Comparison of ENCODE assay signal across 10 cellular contexts in the genomic region with DNA sequence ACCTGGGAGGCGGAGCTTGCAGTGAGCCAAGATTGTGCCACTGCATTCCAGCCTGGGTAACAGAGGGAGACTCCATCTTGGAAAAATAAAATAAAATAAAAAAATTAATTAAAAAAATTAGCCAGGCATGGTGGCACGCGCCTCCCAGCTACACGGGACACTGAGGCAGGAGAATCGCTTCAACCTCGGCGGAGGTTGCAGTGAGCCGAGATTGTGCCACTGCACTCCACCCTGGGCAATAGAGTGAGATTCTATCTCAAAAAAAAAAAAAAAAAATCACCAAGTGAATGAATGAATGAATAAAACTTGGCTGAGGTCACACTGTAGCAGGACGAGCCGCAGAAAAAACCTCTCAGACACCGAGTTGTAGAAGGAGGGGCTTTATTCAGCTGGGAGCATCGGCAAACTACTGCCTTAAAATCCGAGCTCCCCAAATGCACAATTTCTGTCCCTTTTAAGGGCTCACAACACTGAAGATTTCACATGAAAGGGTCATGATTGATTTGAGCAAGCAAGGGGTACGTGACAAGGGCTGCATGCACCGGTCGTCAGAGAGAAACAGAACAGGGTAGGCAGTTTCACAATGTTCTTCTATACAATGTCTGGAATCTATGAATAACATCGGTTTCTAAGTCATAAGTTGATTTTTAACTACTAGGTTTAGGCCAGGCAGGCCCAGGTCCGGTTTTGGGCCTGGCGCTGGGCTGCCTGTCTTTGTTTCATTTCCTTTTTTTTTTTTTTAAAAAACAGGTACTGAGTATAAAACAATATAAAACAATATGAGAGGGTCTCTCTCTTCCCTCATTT. TPM values are rescaled to one million over a fixed set of nuclear protein-coding genes. Genes with fewer than 3 reads are reported as not detected.
DNase-seq lines count a peak whose midpoint lies in the region; ATAC-seq, FAIRE-seq and TF ChIP-seq lines count a peak whose summit lies in the region.
"Not testable (repeated sequence)": the region's sequence is repeated elsewhere in the genome, so short reads cannot be mapped to it uniquely, and the experiment has no call there.
"Had no signal": no experiment of that assay in that cellular context is flagged by ENCODE, and none has a peak within 500 bp of the region (broad histone marks: within the 10 kb centered on the region; RNA-seq: fewer than 3 reads in every experiment).

No MANE protein-coding gene starts in this region.

- POLR2A ChIA-PET in A549 (lab: Yijun Ruan, JAX), result not testable (repeated sequence)
- POLR2A ChIA-PET in HepG2 (lab: Yijun Ruan, JAX), result interaction anchor here (1.1 kb wide), 1 partner anchor 15 kb away, joined by 3 read pairs; no protein-coding TSS in a partner anchor

- in situ Hi-C loops in HepG2 (cut with HindIII; ENCODE audit: extremely low pct_ligation_motif_present, low pct_unique_long_range_greater_than_20kb), result loop anchor here (25.0 kb wide), 1 partner anchor 349 kb away; a partner anchor contains a TSS

- H3K9ac ChIP-seq in HepG2 (ENCODE audit: insufficient read depth, low read depth, low read length), result peak overlapping the region; percentile 39

- not testable (repeated sequence) for TF ChIP-seq RAD21 in A549 (conservative IDR thresholded peaks at IDR 0.05 in 1 of 2, IDR thresholded peaks at IDR 0.05 in 1 of 2); HepG2 (CRISPR knock-in tag; IDR thresholded peaks at IDR 0.05)

- H3K36me3 Mint-ChIP-seq in chondrocyte (ENCODE audit: low read depth), result not testable (repeated sequence)

- H3K27me3 ChIP-seq in HepG2 (ENCODE audit: control insufficient read depth in 1 of 2, insufficient read depth in 2 of 2, low read length in 2 of 2), result not testable (repeated sequence)

- BruUV-seq in HepG2 (replicated peaks; lab: Mats Ljungman, UMichigan), result not testable (repeated sequence)

- intact Hi-C loops in HepG2 (cut with micrococcal nuclease; ENCODE audit: unreplicated experiment), result not testable (repeated sequence)

- not testable (repeated sequence) for ATAC-seq in A549, HepG2
- ATAC-seq in GM21423 (IDR thresholded peaks at IDR 0.05; ENCODE audit: unreplicated experiment), result peak; percentile 44

- not testable (repeated sequence) for TF ChIP-seq POLR2A in A549 (IDR thresholded peaks at IDR 0.05; ENCODE audit: low read length)
- 0 out of 4 replicates have a peak, but pooled peaks of 1 of the 2 experiments have one; percentile 28 for TF ChIP-seq POLR2A in HepG2 (IDR thresholded peaks at IDR 0.05; ENCODE audit: insufficient read depth in 1 of 2, low read depth in 2 of 2, low read length in 2 of 2)

- not testable (repeated sequence) for TF ChIP-seq CTCF in A549 (IDR thresholded peaks at IDR 0.05); GM12865 (IDR thresholded peaks at IDR 0.05; ENCODE audit: insufficient read depth, low read depth, low read length, missing control alignments); chondrocyte (IDR thresholded peaks at IDR 0.05); HepG2 (CRISPR knock-in tag; IDR thresholded peaks at IDR 0.05)

- H3K27me3 Mint-ChIP-seq in chondrocyte (ENCODE audit: low read depth), result not testable (repeated sequence)

- peak overlapping the region; percentile 46 for H3K4me2 ChIP-seq in A549
- peak overlapping the region; percentile 62 for H3K4me2 ChIP-seq in HepG2 (ENCODE audit: low read depth, low read length)

- not testable (repeated sequence) for H3K4me1 Mint-ChIP-seq in chondrocyte (ENCODE audit: low read depth)

- not testable (repeated sequence) for H3K4me3 Mint-ChIP-seq in chondrocyte (ENCODE audit: unreplicated experiment)

- H3K9me3 Mint-ChIP-seq in chondrocyte (ENCODE audit: low read depth), result not testable (repeated sequence)

- not testable (repeated sequence) for TF ChIP-seq EP300 in A549 (IDR thresholded peaks at IDR 0.05); HepG2 (IDR thresholded peaks at IDR 0.05; ENCODE audit: low read depth in 2 of 2, low read length in 2 of 2); HepG2 (CRISPR knock-in tag; IDR thresholded peaks at IDR 0.05; ENCODE audit: borderline replicate concordance)

- CTCF ChIA-PET in A549 (lab: Yijun Ruan, JAX), result interaction anchor here (0.6 to 2.2 kb wide), 3 partner anchors 16 to 496 kb away, joined by 3 to 5 read pairs (median 3); no protein-coding TSS in a partner anchor
- CTCF ChIA-PET in HepG2 (lab: Yijun Ruan, JAX; ENCODE audit: low intra/inter-chr PET ratio, low total read pairs), result not testable (repeated sequence)

- FAIRE-seq in A549 (lab: Jason Lieb, UNC); HepG2 (lab: Jason Lieb, UNC): not testable (repeated sequence)
- peak; percentile 90 for FAIRE-seq in RCC 7860 (lab: Jason Lieb, UNC)

- peak overlapping the region; percentile 41 for H3K27ac Mint-ChIP-seq in chondrocyte (ENCODE audit: unreplicated experiment)

- H3K79me2 ChIP-seq in HepG2 (ENCODE audit: insufficient read depth, low read length), result not testable (repeated sequence)

- H3K4me3 ChIP-seq in A549; GM12865 (ENCODE audit: low read depth, low read length): not testable (repeated sequence)
- H3K4me3 ChIP-seq in HepG2 (replicated peaks in 1 of 3; ENCODE audit: insufficient read depth in 1 of 3, low read depth in 2 of 3, low read length in 3 of 3), result peak overlapping the region in 2 of 3 experiments; percentile 25 to 37; a peak in 4 of 6 replicates

- H3K36me3 ChIP-seq in HepG2 (replicated peaks in 1 of 2; ENCODE audit: control insufficient read depth in 1 of 2, insufficient read depth in 2 of 2, low read length in 2 of 2), result not testable (repeated sequence)

- H2AFZ ChIP-seq in HepG2 (ENCODE audit: low read length), result not testable (repeated sequence)

- peak overlapping the region; percentile 45 to 78 for H3K27ac ChIP-seq in A549
- H3K27ac ChIP-seq in HepG2 (ENCODE audit: extremely low read length, insufficient read depth, low read length), result peak overlapping the region; percentile 73

- DNase-seq in A549 (ENCODE audit: low read depth in 1 of 2, low spot score in 1 of 2); chondrocyte (ENCODE audit: low spot score): not testable (repeated sequence)
- peak; percentile 57 for DNase-seq in GM12865 (ENCODE audit: low read depth)
- DNase-seq in NOMO-1 treated with DMSO at 0.1 percent for 48 hours (lab: John Stamatoyannopoulos, UW; ENCODE audit: unreplicated experiment), result peak; percentile 20
- peak; percentile 82 for DNase-seq in RCC 7860 (ENCODE audit: low spot score)
- peak; percentile 65 for DNase-seq in HepG2 (ENCODE audit: low spot score)
- peak; percentile 83 for DNase-seq in renal cortical epithelial cell (ENCODE audit: low read depth)

- H3K9me3 ChIP-seq in A549; HepG2 (ENCODE audit: low read length): not testable (repeated sequence)

- H3K4me1 ChIP-seq in A549, result peaks cover 16% of the 10 kb centered on the region; the same call in 2 of the 3 replicates
- H3K4me1 ChIP-seq in HepG2 (ENCODE audit: insufficient read depth, low read length), result peaks cover 78% of the 10 kb centered on the region

- WGBS in A549 (ENCODE audit: missing lambda C conversion rate), result 77% methylated on average over 19 of the region's 19 CpGs
- 38% methylated on average over 19 of the region's 19 CpGs for WGBS in HepG2 (ENCODE audit: low lambda C conversion rate)

- H4K20me1 ChIP-seq in HepG2 (ENCODE audit: insufficient read depth, low read length), result not testable (repeated sequence)

RNA-seq across cellular contexts. Expression of a gene that starts 5.3 kb away (rescaled TPM):
- polyA plus RNA-seq in A549 (2011; rRNA removed), result 0.81 and 0.85 TPM in 2 replicates
- 0.99 and 2.0 TPM in 2 replicates for polyA plus RNA-seq in A549 (2012; cell fraction: cytosol; rRNA removed)
- polyA plus RNA-seq in A549 (2012; cell fraction: nucleus; rRNA removed), result 0.61 and 0.98 TPM in 2 replicates
- 1.8 to 2.3 TPM (median 2.0 TPM) in 3 replicates for polyA plus RNA-seq in A549 (2017; fragmentation: RNase III; extraction: RNeasy Plus Mini Kit Qiagen cat#74134 plus additional on column Dnase treatment)
- polyA minus RNA-seq in A549 (2011; rRNA and poly(A)+ RNA removed), result 1.0 and 1.5 TPM in 2 replicates
- 1.3 to 2.6 TPM (median 2.3 TPM) in 3 replicates for total RNA-seq in chondrocyte
- 10.3 and 10.4 TPM in 2 replicates for total RNA-seq in HepG2 (2016; rRNA removed; fragmentation: Illumina TruSeq; extraction: Trizol)
- total RNA-seq in HepG2 (2016; cell fraction: cytosol; rRNA removed; fragmentation: Illumina TruSeq; extraction: Trizol; ENCODE audit: low read depth), result 2.2 and 3.5 TPM in 2 replicates
- total RNA-seq in HepG2 (2016; cell fraction: insoluble cytoplasmic fraction; rRNA removed; fragmentation: Illumina TruSeq; extraction: Trizol), result 10.9 and 11.3 TPM in 2 replicates
- total RNA-seq in HepG2 (2016; cell fraction: membrane; rRNA removed; fragmentation: Illumina TruSeq; extraction: Trizol), result 8.9 and 9.7 TPM in 2 replicates
- total RNA-seq in HepG2 (2016; cell fraction: nucleus; rRNA removed; fragmentation: Illumina TruSeq; extraction: Trizol), result 4.5 and 6.4 TPM in 2 replicates
- polyA plus RNA-seq in HepG2 (2011; rRNA removed), result 166 and 170 TPM in 2 replicates
- 190 and 230 TPM in 2 replicates for polyA plus RNA-seq in HepG2 (2011; cell fraction: cytosol; rRNA removed)
- 40.5 and 59.0 TPM in 2 replicates for polyA plus RNA-seq in HepG2 (2011; cell fraction: nucleus; rRNA removed)
- 39.3 and 44.1 TPM in 2 replicates for polyA plus RNA-seq in HepG2 (2012)
- polyA plus RNA-seq in HepG2 (2016; cell fraction: cytosol; fragmentation: Illumina TruSeq; extraction: Trizol; ENCODE audit: low read depth), result 3.5 and 4.2 TPM in 2 replicates
- polyA plus RNA-seq in HepG2 (2016; cell fraction: insoluble cytoplasmic fraction; fragmentation: Illumina TruSeq; extraction: Trizol; ENCODE audit: low read depth), result 10.3 and 11.6 TPM in 2 replicates
- 7.3 and 8.0 TPM in 2 replicates for polyA plus RNA-seq in HepG2 (2016; cell fraction: membrane; fragmentation: Illumina TruSeq; extraction: Trizol; ENCODE audit: low read depth)
- polyA plus RNA-seq in HepG2 (2016; cell fraction: nucleus; fragmentation: Illumina TruSeq; extraction: Trizol; ENCODE audit: insufficient read depth, low read depth), result 9.3 and 9.9 TPM in 2 replicates
- polyA minus RNA-seq in HepG2 (2011; rRNA and poly(A)+ RNA removed; ENCODE audit: low replicate concordance), result 0.44 and 146 TPM in 2 replicates
- polyA minus RNA-seq in HepG2 (2011; cell fraction: cytosol; rRNA and poly(A)+ RNA removed), result 79.2 and 84.6 TPM in 2 replicates
- polyA minus RNA-seq in HepG2 (2011; cell fraction: nucleus; rRNA and poly(A)+ RNA removed), result 22.8 and 32.4 TPM in 2 replicates
- 49.0 and 241 TPM in 2 replicates for total RNA-seq in renal cortical epithelial cell
- total RNA-seq: CD8-positive, alpha-beta T cell; G401 had no signal

RNA-seq across cellular contexts. Expression of a gene that starts 33.9 kb away (rescaled TPM):
- polyA plus RNA-seq in A549 (2011; rRNA removed) (23.8 and 25.5 TPM in 2 replicates), A549 (2017; fragmentation: RNase III; extraction: RNeasy Plus Mini Kit Qiagen cat#74134 plus additional on column Dnase treatment) (14.5 to 14.9 TPM (median 14.5 TPM) in 3 replicates), HepG2 (2011; rRNA removed) (40.5 and 42.9 TPM in 2 replicates)
- 15.7 and 17.0 TPM in 2 replicates for polyA plus RNA-seq in A549 (2012; cell fraction: cytosol; rRNA removed)
- polyA plus RNA-seq in A549 (2012; cell fraction: nucleus; rRNA removed), result 13.5 and 19.2 TPM in 2 replicates
- polyA minus RNA-seq in A549 (2011; rRNA and poly(A)+ RNA removed), result 7.1 and 10.8 TPM in 2 replicates
- total RNA-seq in chondrocyte (19.6 to 21.5 TPM (median 20.3 TPM) in 3 replicates), HepG2 (2016; rRNA removed; fragmentation: Illumina TruSeq; extraction: Trizol) (28.3 and 29.0 TPM in 2 replicates), renal cortical epithelial cell (24.7 and 46.9 TPM in 2 replicates)
- total RNA-seq in HepG2 (2016; cell fraction: cytosol; rRNA removed; fragmentation: Illumina TruSeq; extraction: Trizol; ENCODE audit: low read depth), result 6.3 and 7.3 TPM in 2 replicates
- total RNA-seq in HepG2 (2016; cell fraction: insoluble cytoplasmic fraction; rRNA removed; fragmentation: Illumina TruSeq; extraction: Trizol), result 25.1 and 26.9 TPM in 2 replicates
- total RNA-seq in HepG2 (2016; cell fraction: membrane; rRNA removed; fragmentation: Illumina TruSeq; extraction: Trizol), result 9.7 and 10.6 TPM in 2 replicates
- 16.7 and 17.0 TPM in 2 replicates for total RNA-seq in HepG2 (2016; cell fraction: nucleus; rRNA removed; fragmentation: Illumina TruSeq; extraction: Trizol)
- polyA plus RNA-seq in HepG2 (2011; cell fraction: cytosol; rRNA removed), result 21.1 and 22.7 TPM in 2 replicates
- polyA plus RNA-seq in HepG2 (2011; cell fraction: nucleus; rRNA removed), result 49.6 and 57.0 TPM in 2 replicates
- 19.2 and 20.5 TPM in 2 replicates for polyA plus RNA-seq in HepG2 (2012)
- 7.3 and 8.6 TPM in 2 replicates for polyA plus RNA-seq in HepG2 (2016; cell fraction: cytosol; fragmentation: Illumina TruSeq; extraction: Trizol; ENCODE audit: low read depth)
- 29.9 and 35.0 TPM in 2 replicates for polyA plus RNA-seq in HepG2 (2016; cell fraction: insoluble cytoplasmic fraction; fragmentation: Illumina TruSeq; extraction: Trizol; ENCODE audit: low read depth)
- polyA plus RNA-seq in HepG2 (2016; cell fraction: membrane; fragmentation: Illumina TruSeq; extraction: Trizol; ENCODE audit: low read depth), result 9.6 and 11.2 TPM in 2 replicates
- 32.0 and 34.2 TPM in 2 replicates for polyA plus RNA-seq in HepG2 (2016; cell fraction: nucleus; fragmentation: Illumina TruSeq; extraction: Trizol; ENCODE audit: insufficient read depth, low read depth)
- 7.9 and 23.4 TPM in 2 replicates for polyA minus RNA-seq in HepG2 (2011; rRNA and poly(A)+ RNA removed; ENCODE audit: low replicate concordance)
- 4.7 and 6.0 TPM in 2 replicates for polyA minus RNA-seq in HepG2 (2011; cell fraction: cytosol; rRNA and poly(A)+ RNA removed)
- polyA minus RNA-seq in HepG2 (2011; cell fraction: nucleus; rRNA and poly(A)+ RNA removed), result 25.8 and 37.4 TPM in 2 replicates

RNA-seq across cellular contexts. Expression of a gene that starts 56.1 kb away (rescaled TPM):
- polyA plus RNA-seq in A549 (2011; rRNA removed) (33.8 and 38.3 TPM in 2 replicates), A549 (2017; fragmentation: RNase III; extraction: RNeasy Plus Mini Kit Qiagen cat#74134 plus additional on column Dnase treatment) (15.8 to 18.3 TPM (median 17.6 TPM) in 3 replicates), HepG2 (2011; rRNA removed) (15.7 and 16.3 TPM in 2 replicates)
- polyA plus RNA-seq in A549 (2012; cell fraction: cytosol; rRNA removed), result 12.7 and 13.7 TPM in 2 replicates
- polyA plus RNA-seq in A549 (2012; cell fraction: nucleus; rRNA removed), result 2.9 and 5.4 TPM in 2 replicates
- 7.4 and 12.9 TPM in 2 replicates for polyA minus RNA-seq in A549 (2011; rRNA and poly(A)+ RNA removed)
- total RNA-seq in chondrocyte (19.4 to 27.6 TPM (median 22.8 TPM) in 3 replicates), HepG2 (2016; rRNA removed; fragmentation: Illumina TruSeq; extraction: Trizol) (17.1 and 24.2 TPM in 2 replicates), renal cortical epithelial cell (29.2 and 46.7 TPM in 2 replicates)
- total RNA-seq in HepG2 (2016; cell fraction: cytosol; rRNA removed; fragmentation: Illumina TruSeq; extraction: Trizol; ENCODE audit: low read depth), result 11.2 and 13.5 TPM in 2 replicates
- total RNA-seq in HepG2 (2016; cell fraction: insoluble cytoplasmic fraction; rRNA removed; fragmentation: Illumina TruSeq; extraction: Trizol), result 17.3 and 23.0 TPM in 2 replicates
- 15.4 and 19.0 TPM in 2 replicates for total RNA-seq in HepG2 (2016; cell fraction: membrane; rRNA removed; fragmentation: Illumina TruSeq; extraction: Trizol)
- total RNA-seq in HepG2 (2016; cell fraction: nucleus; rRNA removed; fragmentation: Illumina TruSeq; extraction: Trizol), result 5.0 and 7.5 TPM in 2 replicates
- 12.7 and 16.7 TPM in 2 replicates for polyA plus RNA-seq in HepG2 (2011; cell fraction: cytosol; rRNA removed)
- 3.6 and 5.7 TPM in 2 replicates for polyA plus RNA-seq in HepG2 (2011; cell fraction: nucleus; rRNA removed)
- polyA plus RNA-seq in HepG2 (2012), result 11.2 and 11.6 TPM in 2 replicates
- polyA plus RNA-seq in HepG2 (2016; cell fraction: cytosol; fragmentation: Illumina TruSeq; extraction: Trizol; ENCODE audit: low read depth), result 9.1 and 13.2 TPM in 2 replicates
- polyA plus RNA-seq in HepG2 (2016; cell fraction: insoluble cytoplasmic fraction; fragmentation: Illumina TruSeq; extraction: Trizol; ENCODE audit: low read depth), result 27.3 and 28.3 TPM in 2 replicates
- 13.7 and 19.3 TPM in 2 replicates for polyA plus RNA-seq in HepG2 (2016; cell fraction: membrane; fragmentation: Illumina TruSeq; extraction: Trizol; ENCODE audit: low read depth)
- polyA plus RNA-seq in HepG2 (2016; cell fraction: nucleus; fragmentation: Illumina TruSeq; extraction: Trizol; ENCODE audit: insufficient read depth, low read depth), result 9.2 and 11.2 TPM in 2 replicates
- 3.7 and 10.8 TPM in 2 replicates for polyA minus RNA-seq in HepG2 (2011; rRNA and poly(A)+ RNA removed; ENCODE audit: low replicate concordance)
- 4.5 and 6.4 TPM in 2 replicates for polyA minus RNA-seq in HepG2 (2011; cell fraction: cytosol; rRNA and poly(A)+ RNA removed)
- polyA minus RNA-seq in HepG2 (2011; cell fraction: nucleus; rRNA and poly(A)+ RNA removed), result 3.9 and 6.5 TPM in 2 replicates
